ENCODE assay signal across 13 cellular contexts in genomic region chr22:38175206-38176118, GRCh38. TPM values are rescaled to one million over a fixed set of nuclear protein-coding genes. Genes with fewer than 3 reads are reported as not detected.
DNase-seq lines count a peak whose midpoint lies in the region; ATAC-seq, FAIRE-seq and TF ChIP-seq lines count a peak whose summit lies in the region.
"Had no signal": no experiment of that assay in that cellular context is flagged by ENCODE, and none has a peak within 500 bp of the region (broad histone marks: within the 10 kb centered on the region; RNA-seq: fewer than 3 reads in every experiment).

No MANE protein-coding gene starts in this region.

- no peaks in the 10 kb centered on the region for H3K9me1 ChIP-seq in endothelial cell of umbilical vein (replicated peaks; ENCODE audit: control insufficient read depth, extremely low read depth, insufficient read depth, low read length)

- H3K9me3 Mint-ChIP-seq in IgD-negative memory B cell, result no peaks in the 10 kb centered on the region
- H3K9me3 Mint-ChIP-seq: CD4-positive, alpha-beta T cell; naive B cell had no signal

- peak overlapping the region in 1 of 4 donors; percentile 77 for H3K4me3 Mint-ChIP-seq in IgD-negative memory B cell
- H3K4me3 Mint-ChIP-seq: CD4-positive, alpha-beta T cell had no signal

- H3K4me3 ChIP-seq in ACC112 (ENCODE audit: low read depth, low read length) (no peak overlapping the region), endothelial cell of umbilical vein (replicated peaks in 1 of 3; ENCODE audit: insufficient read depth in 1 of 3, low read depth in 1 of 3, low read length in 3 of 3) (no peak overlapping the region), parathyroid adenoma (ENCODE audit: low read depth, low read length) (no peak overlapping the region)
- H3K4me3 ChIP-seq: tibial artery had no signal

- H3K27ac ChIP-seq in ACC112 (ENCODE audit: low read depth, low read length) (peak overlapping the region; percentile 39; the same call in 1 of the 2 replicates), endothelial cell of umbilical vein (ENCODE audit: insufficient read depth, low read depth, low read length) (peak overlapping the region; percentile 99), parathyroid adenoma (peak overlapping the region; percentile 47)

- peaks cover 43% of the 10 kb centered on the region for H3K4me1 ChIP-seq in ACC112 (ENCODE audit: control insufficient read depth, insufficient read depth, low read length, unreplicated experiment)
- peaks cover 62% of the 10 kb centered on the region for H3K4me1 ChIP-seq in endothelial cell of umbilical vein (ENCODE audit: control insufficient read depth, extremely low read depth, insufficient read depth, low read length)
- H3K4me1 ChIP-seq in parathyroid adenoma, result no peaks in the 10 kb centered on the region

- H3K27ac Mint-ChIP-seq in IgD-negative memory B cell, result peak overlapping the region in 2 of 3 donors; percentile 9 to 78
- H3K27ac Mint-ChIP-seq: CD4-positive, alpha-beta T cell had no signal

- H3K9me3 ChIP-seq in endothelial cell of umbilical vein (replicated peaks; ENCODE audit: control insufficient read depth, insufficient read depth, low read length), result no peaks in the 10 kb centered on the region
- no peaks in the 10 kb centered on the region for H3K9me3 ChIP-seq in parathyroid adenoma (ENCODE audit: control insufficient read depth, low read length)
- H3K9me3 ChIP-seq: tibial artery had no signal

- H3K9ac ChIP-seq in endothelial cell of umbilical vein (replicated peaks; ENCODE audit: extremely low read depth, insufficient read depth, low read length) (peak overlapping the region; percentile 73), parathyroid adenoma (no peak overlapping the region)

- no peak for FAIRE-seq in endothelial cell of umbilical vein (lab: Jason Lieb, UNC)
- FAIRE-seq: RCC 7860 had no signal

- peaks cover 8 to 25% (median 15%) of the 10 kb centered on the region in 3 donors for H3K4me1 Mint-ChIP-seq in IgD-negative memory B cell

- DNase-seq in endothelial cell of umbilical vein (ENCODE audit: low read depth, low spot score) (no peak), NCI-H2227 treated with DMSO at 0.1 percent for 48 hours (lab: John Stamatoyannopoulos, UW) (no peak), cerebellar cortex (ENCODE audit: low spot score) (no peak), GM10248 (ENCODE audit: extremely low spot score) (no peak)
- DNase-seq: naive B cell, NCI-H1930 had no signal

- no peak for TF ChIP-seq POLR2A in endothelial cell of umbilical vein (IDR thresholded peaks at IDR 0.05; ENCODE audit: low read depth, low read length)

- no peaks in the 10 kb centered on the region for H4K20me1 ChIP-seq in endothelial cell of umbilical vein (replicated peaks; ENCODE audit: control insufficient read depth, extremely low read depth, insufficient read depth, low read length)

- H3K4me2 ChIP-seq in endothelial cell of umbilical vein (ENCODE audit: insufficient read depth, low read length) (peak overlapping the region; percentile 4), parathyroid adenoma (ENCODE audit: low read length) (no peak overlapping the region)

- H3K36me3 ChIP-seq in ACC112 (ENCODE audit: insufficient read depth, low read length) (no peaks in the 10 kb centered on the region), endothelial cell of umbilical vein (ENCODE audit: control insufficient read depth in 2 of 2, extremely low read depth in 1 of 2, insufficient read depth in 2 of 2, low read length in 2 of 2) (no peaks in the 10 kb centered on the region), parathyroid adenoma (ENCODE audit: control insufficient read depth, insufficient read depth, low read length) (no peaks in the 10 kb centered on the region)
- H3K36me3 ChIP-seq: tibial artery had no signal

- CTCF ChIA-PET in endothelial cell of umbilical vein (lab: Charles Lee) (interaction anchor here (0.6 to 3.3 kb wide), 11 partner anchors 23 to 123 kb away, joined by 3 to 22 read pairs (median 4); partner anchors contain the start of gene MAFF), GM10248 (lab: Yijun Ruan, JAX) (interaction anchor here (0.8 to 1.9 kb wide), 5 partner anchors 9 to 123 kb away, joined by 3 to 6 read pairs (median 3); no protein-coding TSS in a partner anchor)

- H3K27me3 ChIP-seq in ACC112 (ENCODE audit: insufficient read depth, low read length) (no peaks in the 10 kb centered on the region), endothelial cell of umbilical vein (ENCODE audit: control insufficient read depth in 2 of 2, insufficient read depth in 2 of 2, low read length in 2 of 2) (no peaks in the 10 kb centered on the region), parathyroid adenoma (ENCODE audit: control insufficient read depth, insufficient read depth, low read length) (no peaks in the 10 kb centered on the region)
- H3K27me3 ChIP-seq: tibial artery had no signal

- no peak for TF ChIP-seq CTCF in endothelial cell of umbilical vein (IDR thresholded peaks at IDR 0.05; ENCODE audit: extremely low read depth in 1 of 2, insufficient read depth in 1 of 2, low read depth in 1 of 2, low read length in 2 of 2)
- no peak for TF ChIP-seq CTCF in parathyroid adenoma (IDR thresholded peaks at IDR 0.05)
- TF ChIP-seq CTCF in GM10248 (IDR thresholded peaks at IDR 0.05; ENCODE audit: control extremely low read depth, extremely low read depth, low read depth, missing control alignments), result no peak

- H3K36me3 Mint-ChIP-seq in IgD-negative memory B cell, result peaks cover 1% of the 10 kb centered on the region
- H3K36me3 Mint-ChIP-seq: naive B cell had no signal

- no peaks in the 10 kb centered on the region for H3K27me3 Mint-ChIP-seq in IgD-negative memory B cell
- H3K27me3 Mint-ChIP-seq: CD4-positive, alpha-beta T cell; naive B cell had no signal

- H2AFZ ChIP-seq in ACC112 (ENCODE audit: low read length, unreplicated experiment) (no peak overlapping the region), endothelial cell of umbilical vein (ENCODE audit: low read depth, low read length) (no peak overlapping the region), parathyroid adenoma (no peak overlapping the region)

- BruUV-seq in endothelial cell of umbilical vein (replicated peaks; lab: Mats Ljungman, UMichigan), result TSS peak; percentile 86

- no peak for ATAC-seq in HG03520 (IDR thresholded peaks at IDR 0.05; ENCODE audit: unreplicated experiment)

- POLR2A ChIA-PET in endothelial cell of umbilical vein (lab: Charles Lee) (interaction anchor here (0.7 to 2.5 kb wide), 7 partner anchors 8 to 59 kb away, joined by 3 to 11 read pairs (median 7); partner anchors contain the start of gene MAFF), GM10248 (lab: Yijun Ruan, JAX) (no interaction called here)

- dilution Hi-C loops in endothelial cell of umbilical vein (cut with MboI; ENCODE audit: extremely low pct_ligation_motif_present, low sequenced_read_pairs), result no loop called here

- intact Hi-C loops in endothelial cell of umbilical vein (cut with micrococcal nuclease), result loop anchor here (1.0 to 2.0 kb wide), 4 partner anchors 27 to 63 kb away; no protein-coding TSS in a partner anchor

- H3K79me2 ChIP-seq in ACC112 (ENCODE audit: control insufficient read depth, insufficient read depth, low read length, unreplicated experiment) (no peaks in the 10 kb centered on the region), endothelial cell of umbilical vein (ENCODE audit: control insufficient read depth, insufficient read depth, low read length) (no peaks in the 10 kb centered on the region), parathyroid adenoma (no peaks in the 10 kb centered on the region)

TF ChIP-seq in endothelial cell of umbilical vein, 7 proteins besides CTCF, POLR2A, EP300 and RAD21:
- no peak for TF ChIP-seq MYC (IDR thresholded peaks at IDR 0.05; ENCODE audit: low read depth, low read length)
- TF ChIP-seq JUN (IDR thresholded peaks at IDR 0.05; ENCODE audit: borderline replicate concordance, insufficient read depth, insufficient read length, low read depth), result no peak
- TF ChIP-seq MAX (IDR thresholded peaks at IDR 0.05; ENCODE audit: insufficient read depth, insufficient read length), result no peak
- no peak for TF ChIP-seq POLR2AphosphoS5 (IDR thresholded peaks at IDR 0.05; ENCODE audit: insufficient read depth, low read depth, low read length)
- no peak for TF ChIP-seq GATA2 (IDR thresholded peaks at IDR 0.05; ENCODE audit: insufficient read depth, insufficient read length, low read depth, low read length)
- TF ChIP-seq EZH2 (IDR thresholded peaks at IDR 0.05; ENCODE audit: borderline replicate concordance, low read depth, low read length, severe bottlenecking), result no peak
- TF ChIP-seq FOS (IDR thresholded peaks at IDR 0.05; ENCODE audit: borderline replicate concordance, insufficient read depth, low read length), result no peak

RNA-seq across cellular contexts. Expression of gene PLA2G6, which starts 6.2 kb away (rescaled TPM):
- 3.0 TPM for polyA plus RNA-seq in IgD-negative memory B cell
- total RNA-seq in endothelial cell of umbilical vein, result 10.3 and 11.1 TPM in 2 replicates
- 6.6 and 9.9 TPM in 2 replicates for polyA plus RNA-seq in endothelial cell of umbilical vein
- polyA plus RNA-seq in endothelial cell of umbilical vein (2011; cell fraction: cytosol; rRNA removed), result 1.8 and 3.7 TPM in 2 replicates
- polyA plus RNA-seq in endothelial cell of umbilical vein (2011; cell fraction: nucleus; rRNA removed), result 62.1 and 69.2 TPM in 2 replicates
- polyA plus RNA-seq in endothelial cell of umbilical vein (2012), result 2.9 and 4.7 TPM in 2 replicates
- 16.0 and 17.4 TPM in 2 replicates for polyA minus RNA-seq in endothelial cell of umbilical vein
- polyA minus RNA-seq in endothelial cell of umbilical vein (2011; cell fraction: cytosol; rRNA and poly(A)+ RNA removed), result 7.0 TPM
- polyA minus RNA-seq in endothelial cell of umbilical vein (2011; cell fraction: nucleus; rRNA and poly(A)+ RNA removed), result 19.5 and 21.1 TPM in 2 replicates

RNA-seq across cellular contexts. Expression of gene MAFF, which starts 26.3 kb away (rescaled TPM):
- polyA plus RNA-seq in IgD-negative memory B cell (1.5 TPM), endothelial cell of umbilical vein (29.0 and 30.5 TPM in 2 replicates)
- 59.5 and 61.2 TPM in 2 replicates for total RNA-seq in endothelial cell of umbilical vein
- 30.6 and 35.8 TPM in 2 replicates for polyA plus RNA-seq in endothelial cell of umbilical vein (2011; cell fraction: cytosol; rRNA removed)
- polyA plus RNA-seq in endothelial cell of umbilical vein (2011; cell fraction: nucleus; rRNA removed), result 23.2 and 24.2 TPM in 2 replicates
- 43.3 and 46.8 TPM in 2 replicates for polyA plus RNA-seq in endothelial cell of umbilical vein (2012)
- polyA minus RNA-seq in endothelial cell of umbilical vein, result 16.2 and 18.6 TPM in 2 replicates
- 6.8 TPM for polyA minus RNA-seq in endothelial cell of umbilical vein (2011; cell fraction: cytosol; rRNA and poly(A)+ RNA removed)
- polyA minus RNA-seq in endothelial cell of umbilical vein (2011; cell fraction: nucleus; rRNA and poly(A)+ RNA removed), result 10.8 and 23.0 TPM in 2 replicates

Comparison
In these comparisons a context has a peak if more than half of its experiments do, and no peak if none do; other contexts are left out.
1. H3K27ac ChIP-seq: peak in every context shown above with its lines; median percentile 99 in endothelial cell of umbilical vein; 47 in parathyroid adenoma; 39 in ACC112.